28 cellular contexts compared by ENCODE assay signal in genomic region chr7:8119228-8119627, GRCh38.
"Had no signal": no experiment of that assay in that cellular context is flagged by ENCODE, and none has a peak within 500 bp of the region (broad histone marks: within the 10 kb centered on the region; RNA-seq: fewer than 3 reads in every experiment).

No MANE protein-coding gene starts in this region.

- H3K79me2 ChIP-seq: parathyroid adenoma had no signal

- H3K27me3 ChIP-seq: neural progenitor cell, ovary, right lobe of liver, sigmoid colon, stomach, thyroid gland, tibial nerve, upper lobe of left lung, vagina had no signal

- H3K9me3 ChIP-seq: ovary, psoas muscle, right lobe of liver, sigmoid colon, stomach, thoracic aorta, thyroid gland, tibial nerve, upper lobe of left lung, vagina had no signal

- H2AFZ ChIP-seq: neural progenitor cell, parathyroid adenoma had no signal

- H3K9ac ChIP-seq: neural progenitor cell, parathyroid adenoma had no signal

- H3K36me3 Mint-ChIP-seq: neural progenitor cell had no signal

- H3K9me3 Mint-ChIP-seq: nephron progenitor cell, neural progenitor cell had no signal

- DNase-seq: nephron progenitor cell; occipital lobe; ovary; posterior cingulate gyrus; psoas muscle; right cardiac atrium; right lobe of liver; sigmoid colon; small intestine; stimulated activated CD4-positive, alpha-beta T cell treated with anti-CD3 and anti-CD28 coated beads, Interleukin-15, amount 100 ng/mL, for 24 hours; stimulated activated CD4-positive, alpha-beta T cell treated with anti-CD3 and anti-CD28 coated beads, Interleukin-2, amount 100 ng/mL, for 24 hours; stimulated activated CD4-positive, alpha-beta T cell treated with anti-CD3 and anti-CD28 coated beads, Interleukin-2, amount 100 ng/mL, for 48 hours; stimulated activated CD4-positive, alpha-beta T cell treated with anti-CD3 and anti-CD28 coated beads, Interleukin-4, amount 100 ng/mL, for 24 hours; stimulated activated naive B cell treated with anti-CD40 and anti-IgM and Interleukin-4, amounts not matched to agents 10 μg/mL and 1 μg/mL and 100 μg/mL, for 72 hours; stimulated activated naive CD4-positive, alpha-beta T cell treated with Interleukin-2 at 50 U/mL for 16 hours; stomach; thyroid gland; trophoblast cell; upper lobe of left lung had no signal

- FAIRE-seq: small intestine had no signal

- H3K4me2 ChIP-seq: neural progenitor cell had no signal

- H3K36me3 ChIP-seq: neural progenitor cell, ovary, right lobe of liver, sigmoid colon, thoracic aorta, thyroid gland, tibial nerve, vagina had no signal

- H3K4me3 Mint-ChIP-seq: natural killer cell treated with Interleukin-12 subunit alpha and Interleukin-12 subunit beta and Interleukin-15 and Interleukin-18, amount 100 ng/mL, for 72 hours; nephron progenitor cell; neural progenitor cell; stimulated activated effector memory CD8-positive, alpha-beta T cell treated with anti-CD3 and anti-CD28 coated beads, Interleukin-12 subunit alpha, Interleukin-12 subunit beta, amount 100 ng/mL, for 72 hours; stimulated activated naive B cell treated with anti-CD40 and anti-IgM and Interleukin-4, amounts not matched to agents 10 μg/mL and 1 μg/mL and 100 μg/mL, for 72 hours; stimulated activated naive CD8-positive, alpha-beta T cell treated with anti-CD3 and anti-CD28 coated beads, Interleukin-15, Interleukin-2, amounts not matched to agents 100 ng/mL and 50 ng/mL, for 24 hours had no signal

- ATAC-seq: natural killer cell treated with Interleukin-12 subunit alpha and Interleukin-12 subunit beta and Interleukin-15 and Interleukin-18, amount 100 ng/mL, for 72 hours; psoas muscle; right cardiac atrium; right lobe of liver; stimulated activated effector memory CD8-positive, alpha-beta T cell treated with anti-CD3 and anti-CD28 coated beads, Interleukin-12 subunit alpha, Interleukin-12 subunit beta, amount 100 ng/mL, for 72 hours; stimulated activated naive B cell treated with anti-CD40 and anti-IgM and Interleukin-4, amounts not matched to agents 10 μg/mL and 1 μg/mL and 100 μg/mL, for 72 hours had no signal

- H3K4me1 Mint-ChIP-seq: neural progenitor cell had no signal

- H3K4me1 ChIP-seq: neural progenitor cell, parathyroid adenoma, psoas muscle, right lobe of liver, sigmoid colon, stomach, thyroid gland, upper lobe of left lung, vagina had no signal

- H3K27me3 Mint-ChIP-seq: natural killer cell treated with Interleukin-12 subunit alpha and Interleukin-12 subunit beta and Interleukin-15 and Interleukin-18, amount 100 ng/mL, for 72 hours; progenitor cell of endocrine pancreas; stimulated activated naive B cell treated with anti-CD40 and anti-IgM and Interleukin-4, amounts not matched to agents 10 μg/mL and 1 μg/mL and 100 μg/mL, for 72 hours had no signal

- H3K4me3 ChIP-seq: neural progenitor cell, ovary, psoas muscle, right lobe of liver, sigmoid colon, stomach, thoracic aorta, thyroid gland, tibial nerve, upper lobe of left lung, vagina had no signal

- H3K27ac Mint-ChIP-seq: nephron progenitor cell; neural progenitor cell; progenitor cell of endocrine pancreas; stimulated activated effector memory CD8-positive, alpha-beta T cell treated with anti-CD3 and anti-CD28 coated beads, Interleukin-12 subunit alpha, Interleukin-12 subunit beta, amount 100 ng/mL, for 72 hours; stimulated activated naive CD8-positive, alpha-beta T cell treated with anti-CD3 and anti-CD28 coated beads, Interleukin-15, Interleukin-2, amounts not matched to agents 100 ng/mL and 50 ng/mL, for 24 hours had no signal

- H3K27ac ChIP-seq: neural progenitor cell, ovary, parathyroid adenoma, psoas muscle, right lobe of liver, sigmoid colon, stomach, thoracic aorta, thyroid gland, tibial nerve, upper lobe of left lung, vagina had no signal
